8 cellular contexts compared by ENCODE assay signal in genomic region chr5:134371834-134372340, GRCh38. TPM values are rescaled to one million over a fixed set of nuclear protein-coding genes. Genes with fewer than 3 reads are reported as not detected.
DNase-seq lines count a peak whose midpoint lies in the region; ATAC-seq and TF ChIP-seq lines count a peak whose summit lies in the region.

No MANE protein-coding gene starts in this region.

- ATAC-seq in psoas muscle, result peak; percentile 75 to 79 (median 78)
- ATAC-seq in GM21423 (IDR thresholded peaks at IDR 0.05; ENCODE audit: unreplicated experiment), result no peak

- TF ChIP-seq CTCF in astrocyte of the spinal cord (IDR thresholded peaks at IDR 0.05; ENCODE audit: low read depth, low read length) (no peak), psoas muscle (IDR thresholded peaks at IDR 0.05) (no peak)

- peak; percentile 63 for DNase-seq in EL
- peak; percentile 64 for DNase-seq in HT-29 (ENCODE audit: low spot score)
- DNase-seq in T-helper 1 cell, result peak; percentile 9 to 32 (median 17)
- peak; percentile 35 for DNase-seq in astrocyte of the spinal cord (ENCODE audit: low read depth, low spot score)
- peak in 47 of 51 donors; percentile 8 to 75 (median 44) for DNase-seq in hypothalamus (lab: John Stamatoyannopoulos, UW)
- peak; percentile 76 to 92 for DNase-seq in psoas muscle
- no peak for DNase-seq in GF-D8 (lab: John Stamatoyannopoulos, UW)

- H3K27me3 ChIP-seq in psoas muscle (ENCODE audit: insufficient read depth in 3 of 3, low read length in 2 of 3), result no peaks in the 10 kb centered on the region

- H3K9me3 ChIP-seq in psoas muscle, result no peaks in the 10 kb centered on the region

- intact Hi-C loops in psoas muscle (cut with DNase I), result loop anchor here in 1 of 2 donors (2.0 to 5.0 kb wide), 2 partner anchors 65 to 155 kb away; no protein-coding TSS in a partner anchor

- WGBS in psoas muscle, 3 donors, result 0 to 1% (median 1%) methylated on average over 28 to 29 of the region's 29 CpGs

- H3K27ac ChIP-seq in psoas muscle, result peak overlapping the region; percentile 100

- in situ Hi-C loops in astrocyte of the spinal cord (cut with HindIII; ENCODE audit: low sequenced_read_pairs), result no loop called here

- peaks cover 45% of the 10 kb centered on the region for H3K4me1 ChIP-seq in psoas muscle

- H3K4me3 ChIP-seq in astrocyte of the spinal cord (ENCODE audit: low read depth, low read length), result peak overlapping the region; percentile 95
- peak overlapping the region; percentile 100 for H3K4me3 ChIP-seq in psoas muscle

- peaks cover 2 to 36% of the 10 kb centered on the region in 2 donors for H3K36me3 ChIP-seq in psoas muscle (ENCODE audit: insufficient read depth in 1 of 2, low read depth in 1 of 2)

RNA-seq across cellular contexts. Expression of gene UBE2B, which starts 0.5 kb away (rescaled TPM):
- 11.5 and 42.0 TPM in 2 replicates for total RNA-seq in HT-29 (2014; rRNA removed; shearing (Covaris generic))
- 100 to 1,000 TPM; 178 to 296 (median 222) TPM for total RNA-seq in psoas muscle
- 100 to 1,000 TPM; 146 to 233 (median 187) TPM for polyA plus RNA-seq in psoas muscle

RNA-seq across cellular contexts. Expression of gene CDKL3, which starts 4.9 kb away (rescaled TPM):
- total RNA-seq in HT-29 (2014; rRNA removed; shearing (Covaris generic)), result not detected in 2 replicates
- 1 to 10 TPM; 2.5 to 7.8 (median 5.2) TPM for total RNA-seq in psoas muscle
- polyA plus RNA-seq in psoas muscle, result 1 to 10 TPM; 3.9 to 5.7 (median 5.0) TPM

RNA-seq across cellular contexts. Expression of gene CDKN2AIPNL, which starts 39.8 kb away (rescaled TPM):
- total RNA-seq in HT-29 (2014; rRNA removed; shearing (Covaris generic)), result 33.4 and 36.5 TPM in 2 replicates
- 10 to 100 TPM; 31.4 to 45.4 (median 39.8) TPM for total RNA-seq in psoas muscle
- 10 to 100 TPM; 35.7 to 60.9 (median 42.0) TPM for polyA plus RNA-seq in psoas muscle
